Comparison of ENCODE assay signal across 8 cellular contexts in the genomic region with DNA sequence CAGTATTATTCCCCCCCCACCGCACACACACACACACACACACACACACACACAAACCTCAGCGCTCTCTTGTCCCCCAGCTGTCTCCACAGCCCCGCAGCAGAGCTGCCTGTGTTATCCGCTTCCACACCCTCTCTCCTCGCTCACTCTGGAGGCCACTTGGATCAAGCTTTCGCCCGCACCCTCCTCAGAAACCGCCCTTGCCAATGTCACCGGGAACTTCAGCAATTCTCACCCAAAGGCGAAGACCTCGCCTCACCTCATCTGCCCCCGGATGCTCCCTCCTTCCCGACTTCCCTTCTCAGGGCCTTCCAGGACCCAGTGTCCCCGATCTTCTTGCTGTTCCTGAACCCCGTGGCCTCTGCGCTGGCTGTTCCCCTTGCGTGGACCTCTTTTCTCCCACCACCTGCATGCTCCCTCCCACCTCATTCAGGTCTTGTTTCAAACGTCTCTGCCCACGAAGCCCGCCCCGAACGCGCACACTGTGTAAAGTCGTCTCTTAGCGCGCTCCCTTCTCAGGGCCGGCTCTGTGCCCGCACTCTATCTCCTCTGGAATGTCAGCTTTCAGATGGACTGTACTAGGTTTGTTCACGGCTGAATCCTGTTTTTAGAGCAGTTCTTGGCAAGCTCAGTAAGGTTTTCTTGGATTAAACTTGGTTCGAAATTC. TPM values are rescaled to one million over a fixed set of nuclear protein-coding genes. Genes with fewer than 3 reads are reported as not detected.
A peak's percentile ranks its signal among the peaks of the same experiment; 100 is the strongest.
DNase-seq lines count a peak whose midpoint lies in the region; ATAC-seq and FAIRE-seq lines count a peak whose summit lies in the region.

No MANE protein-coding gene starts in this region.

- peak overlapping the region; percentile 61 for H3K4me3 ChIP-seq in skeletal muscle cell (ENCODE audit: low read depth, low read length)

- FAIRE-seq in GM19239 (lab: Jason Lieb, UNC): peak; percentile 44

- ATAC-seq in Right ventricle myocardium superior (ENCODE audit: poor library complexity) (peak; percentile 27), GM19324 (IDR thresholded peaks at IDR 0.05; ENCODE audit: low FRiP score, unreplicated experiment) (no peak), GM19455 (IDR thresholded peaks at IDR 0.05; ENCODE audit: unreplicated experiment) (no peak), GM21515 (IDR thresholded peaks at IDR 0.05; ENCODE audit: unreplicated experiment) (no peak)

- DNase-seq in GM19239 (ENCODE audit: insufficient read length, low spot score) (no peak), Right ventricle myocardium superior (peak; percentile 55), skeletal muscle cell (ENCODE audit: low read depth) (no peak), NCI-H226 (no peak)
- DNase-seq in activated CD4-positive, alpha-beta T cell treated with anti-CD3 and anti-CD28 coated beads, Interleukin-2, amount 50 U/mL, for 1 hour: peak; percentile 34

- intact Hi-C loops in Right ventricle myocardium superior (cut with DNase I): loop anchor here (2.0 kb wide), 2 partner anchors 15 to 17 kb away; a partner anchor contains a TSS

RNA-seq across cellular contexts. Expression of a gene that starts 0.9 kb away (rescaled TPM):
- total RNA-seq in Right ventricle myocardium superior: 10.8 TPM

RNA-seq across cellular contexts. Expression of a gene that starts 17.2 kb away (rescaled TPM):
- 20.7 TPM for total RNA-seq in Right ventricle myocardium superior

RNA-seq across cellular contexts. Expression of a gene that starts 37.8 kb away (rescaled TPM):
- 577 TPM for total RNA-seq in Right ventricle myocardium superior

RNA-seq across cellular contexts. Expression of a gene that starts 55.1 kb away (rescaled TPM):
- 9.3 TPM for total RNA-seq in Right ventricle myocardium superior

RNA-seq across cellular contexts. Expression of a gene that starts 58.5 kb away (rescaled TPM):
- total RNA-seq in Right ventricle myocardium superior: not detected

Comparison
In these comparisons a context has a peak if more than half of its experiments do, and no peak if none do; other contexts are left out.
1. DNase-seq: peak in activated CD4-positive, alpha-beta T cell treated with anti-CD3 and anti-CD28 coated beads, Interleukin-2, amount 50 U/mL, for 1 hour (single experiment) and Right ventricle myocardium superior (single experiment); none in GM19239 (single experiment), skeletal muscle cell (single experiment) and NCI-H226 (single experiment).